1 cellular context compared by ENCODE assay signal in the genomic region with DNA sequence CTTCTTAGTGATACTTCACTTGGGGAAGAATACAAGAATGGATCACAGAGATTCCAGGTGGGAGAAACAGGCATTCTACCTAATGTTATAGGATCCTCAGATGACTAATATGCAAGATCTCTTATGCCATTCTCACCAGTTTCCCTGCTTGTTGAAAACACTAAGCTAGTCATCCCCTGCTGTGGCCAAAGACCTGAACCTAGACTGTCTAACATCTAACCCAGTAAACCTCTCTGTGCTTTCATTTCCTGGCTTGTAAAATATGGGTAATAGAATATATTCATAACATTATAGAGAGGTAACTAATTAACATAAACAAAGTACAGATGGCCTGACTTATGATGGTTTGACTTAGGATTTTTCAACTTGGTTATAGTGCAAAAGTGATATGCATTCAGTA.
TF ChIP-seq lines count a peak whose summit lies in the region.

No MANE protein-coding gene starts in this region.

TF ChIP-seq in IMR-90, 13 proteins besides CTCF, POLR2A, EP300 and RAD21:
- TF ChIP-seq MAZ (IDR thresholded peaks at IDR 0.05; ENCODE audit: borderline replicate concordance, low read depth, low read length) = no peak
- TF ChIP-seq MAFK (IDR thresholded peaks at IDR 0.05; ENCODE audit: low read depth, low read length) = no peak
- no peak for TF ChIP-seq CHD1 (IDR thresholded peaks at IDR 0.05; ENCODE audit: low read depth, low read length)
- TF ChIP-seq, protein P1, sequence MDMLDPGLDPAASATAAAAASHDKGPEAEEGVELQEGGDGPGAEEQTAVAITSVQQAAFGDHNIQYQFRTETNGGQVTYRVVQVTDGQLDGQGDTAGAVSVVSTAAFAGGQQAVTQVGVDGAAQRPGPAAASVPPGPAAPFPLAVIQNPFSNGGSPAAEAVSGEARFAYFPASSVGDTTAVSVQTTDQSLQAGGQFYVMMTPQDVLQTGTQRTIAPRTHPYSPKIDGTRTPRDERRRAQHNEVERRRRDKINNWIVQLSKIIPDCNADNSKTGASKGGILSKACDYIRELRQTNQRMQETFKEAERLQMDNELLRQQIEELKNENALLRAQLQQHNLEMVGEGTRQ (IDR thresholded peaks at IDR 0.05; ENCODE audit: low read depth, low read length) = no peak
- no peak for TF ChIP-seq SMC3 (IDR thresholded peaks at IDR 0.05; ENCODE audit: low read depth, low read length)
